Comparison of ENCODE assay signal across 8 cellular contexts in genomic region chr1:94237291-94238226, GRCh38. TPM values are rescaled to one million over a fixed set of nuclear protein-coding genes. Genes with fewer than 3 reads are reported as not detected.
A peak's percentile ranks its signal among the peaks of the same experiment; 100 is the strongest.
DNase-seq lines count a peak whose midpoint lies in the region; ATAC-seq and TF ChIP-seq lines count a peak whose summit lies in the region.

TSS of gene ARHGAP29 (minus strand) at chr1:94237584. CDS start at chr1:94231611, 5,973 bp downstream.

- peak in 4 of 6 experiments; percentile 8 to 25 (median 18) for DNase-seq in stimulated activated naive CD4-positive, alpha-beta T cell (lab: John Stamatoyannopoulos, UW)
- no peak for DNase-seq in stimulated activated naive CD4-positive, alpha-beta T cell treated with Interleukin-2 at 50 U/mL for 16 hours (lab: John Stamatoyannopoulos, UW)
- DNase-seq in NCI-H345 (lab: John Stamatoyannopoulos, UW) = peak; percentile 89
- DNase-seq in activated T-cell treated with anti-CD3 and anti-CD28 coated beads, Interleukin-2, amount 50 U/mL, for 1 hour = peak; percentile 45
- no peak for DNase-seq in esophagus squamous epithelium (lab: John Stamatoyannopoulos, UW)
- peak; percentile 42 for DNase-seq in naive B cell
- peak in 25 of 49 donors; percentile 4 to 87 (median 30) for DNase-seq in substantia nigra (lab: John Stamatoyannopoulos, UW)

- peaks cover 0 to 24% (median 15%) of the 10 kb centered on the region in 3 donors for H3K4me1 Mint-ChIP-seq in naive B cell

- peak; percentile 89 for ATAC-seq in HG02973 (IDR thresholded peaks at IDR 0.05; ENCODE audit: unreplicated experiment)
- ATAC-seq in naive B cell (ENCODE audit: low read depth in 2 of 2) = peak; percentile 86 to 91

- TF ChIP-seq POLR2A in esophagus squamous epithelium (IDR thresholded peaks at IDR 0.05) = peak in 2 of 4 donors; percentile 80 to 82

- peak within 1 kb of the TSS; percentile 80 to 95 (median 86) for H3K27ac ChIP-seq in esophagus squamous epithelium
- H3K27ac ChIP-seq in substantia nigra (ENCODE audit: low read depth, low read length, poor library complexity, severe bottlenecking) = no peak within 1 kb of the TSS

- peak within 1 kb of the TSS; percentile 62 to 90 (median 78) for H3K4me3 Mint-ChIP-seq in naive B cell

- peak within 1 kb of the TSS in 1 of 6 donors; percentile 8 for H3K27ac Mint-ChIP-seq in naive B cell

- H3K36me3 ChIP-seq in esophagus squamous epithelium = no peaks in the 10 kb centered on the region

- H3K27me3 ChIP-seq in esophagus squamous epithelium = peaks cover 0 to 68% (median 2%) of the 10 kb centered on the region in 4 donors

- peak within 1 kb of the TSS; percentile 60 to 89 (median 76) for H3K4me3 ChIP-seq in esophagus squamous epithelium

- intact Hi-C loops in esophagus squamous epithelium (cut with DNase I) = loop anchor here (5.0 to 10.0 kb wide), 2 partner anchors 87 to 190 kb away; no protein-coding TSS in a partner anchor

- H3K4me1 ChIP-seq in esophagus squamous epithelium = peaks cover 0 to 38% (median 0%) of the 10 kb centered on the region in 3 donors

- peak in 2 of 6 experiments; percentile 4 to 34 for TF ChIP-seq CTCF in esophagus squamous epithelium (IDR thresholded peaks at IDR 0.05)

- peaks cover 5 to 33% (median 14%) of the 10 kb centered on the region in 7 donors for H3K9me3 Mint-ChIP-seq in naive B cell

- H3K9me3 ChIP-seq in esophagus squamous epithelium = no peaks in the 10 kb centered on the region

- H3K36me3 Mint-ChIP-seq in naive B cell = peaks cover 5 to 8% of the 10 kb centered on the region in 2 donors

- WGBS in esophagus squamous epithelium, 2 donors = 9 to 45% methylated on average over 14 to 26 of the region's 88 CpGs

- peaks cover 71 to 87% (median 74%) of the 10 kb centered on the region in 3 donors for H3K27me3 Mint-ChIP-seq in naive B cell

RNA-seq across cellular contexts. Expression of gene ARHGAP29, which starts in this region (rescaled TPM):
- 10 to 100 TPM in 1 of 4 donors, 1 to 10 TPM in 3; 1.4 to 30.5 (median 5.6) TPM for total RNA-seq in esophagus squamous epithelium
- polyA plus RNA-seq in naive B cell (ENCODE audit: low read depth in 6 of 6) = not detected

Comparison
In these comparisons a context has a peak if more than half of its experiments do, and no peak if none do; other contexts are left out.
1. DNase-seq: peak in stimulated activated naive CD4-positive, alpha-beta T cell (4 of 6), NCI-H345 (single experiment), activated T-cell treated with anti-CD3 and anti-CD28 coated beads, Interleukin-2, amount 50 U/mL, for 1 hour (single experiment) and substantia nigra (25 of 49); none in stimulated activated naive CD4-positive, alpha-beta T cell treated with Interleukin-2 at 50 U/mL for 16 hours (single experiment) and esophagus squamous epithelium (single experiment).
2. Peak in DNase-seq and ATAC-seq in naive B cell; RNA of the gene not detected or under 1 TPM.